ENCODE assay signal across 9 cellular contexts in genomic region chr14:95110178-95110577, GRCh38.
"Had no signal": no experiment of that assay in that cellular context is flagged by ENCODE, and none has a peak within 500 bp of the region (broad histone marks: within the 10 kb centered on the region; RNA-seq: fewer than 3 reads in every experiment).

No MANE protein-coding gene starts in this region.

- H3K9me3 Mint-ChIP-seq: HFFc6 had no signal

- H2AFZ ChIP-seq: GM23248 had no signal

- H3K9ac ChIP-seq: GM23248 had no signal

- ATAC-seq: HCT116, K562 had no signal

- H3K4me3 ChIP-seq: GM23248, HAP-1, K562 had no signal

- H3K27ac ChIP-seq: GM23248 had no signal

- H3K4me1 ChIP-seq: HAP-1 had no signal

- H3K4me3 Mint-ChIP-seq: HFFc6 had no signal

- DNase-seq: GM23248, GOT3, H7, HFFc6, IMR-90, KG1 had no signal

- H3K9me3 ChIP-seq: HAP-1 had no signal

- H3K27ac Mint-ChIP-seq: HFFc6 had no signal
